ENCODE assay signal across 18 cellular contexts in genomic region chr5:123454236-123454911, GRCh38. TPM values are rescaled to one million over a fixed set of nuclear protein-coding genes. Genes with fewer than 3 reads are reported as not detected.
DNase-seq lines count a peak whose midpoint lies in the region; ATAC-seq and TF ChIP-seq lines count a peak whose summit lies in the region.
"Had no signal": no experiment of that assay in that cellular context is flagged by ENCODE, and none has a peak within 500 bp of the region (broad histone marks: within the 10 kb centered on the region; RNA-seq: fewer than 3 reads in every experiment).

No MANE protein-coding gene starts in this region.

- POLR2A ChIA-PET in IMR-90 (lab: Charles Lee; ENCODE audit: unreplicated experiment) = no interaction called here

- H3K4me2 ChIP-seq in IMR-90 (ENCODE audit: low read depth, low read length) = no peak overlapping the region

- no peak for TF ChIP-seq POLR2A in IMR-90 (IDR thresholded peaks at IDR 0.05; ENCODE audit: low read depth, low read length)

- TF ChIP-seq CTCF in IMR-90 (conservative IDR thresholded peaks at IDR 0.05; ENCODE audit: low read depth, low read length) = no peak

- peak overlapping the region; percentile 62; the same call in 1 of the 2 replicates for H3K27ac ChIP-seq in IMR-90 (ENCODE audit: insufficient read depth, low read length)

- dilution Hi-C loops in IMR-90 (cut with HindIII; ENCODE audit: low sequenced_read_pairs, unreplicated experiment) = no loop called here

- H2BK15ac ChIP-seq in IMR-90 (ENCODE audit: low read depth, low read length) = no peak overlapping the region

- H3K23ac ChIP-seq in IMR-90 (ENCODE audit: low read depth, low read length) = no peak overlapping the region

- no peak overlapping the region for H2BK120ac ChIP-seq in IMR-90 (ENCODE audit: low read depth, low read length)

- H2AFZ ChIP-seq in IMR-90 (replicated peaks; ENCODE audit: low read length, poor library complexity) = no peak overlapping the region

- H3K14ac ChIP-seq in IMR-90 (replicated peaks; ENCODE audit: low read depth, low read length) = no peak overlapping the region

- peaks cover 9% of the 10 kb centered on the region for H3K27me3 Mint-ChIP-seq in T-helper 2 cell treated with Interferon-gamma antibody and Interleukin-4, amounts not matched to agents 5 μg/mL and 100 μg/mL, for 36 hours (ENCODE audit: low read depth)

- no peaks in the 10 kb centered on the region for H3K9me3 ChIP-seq in IMR-90 (ENCODE audit: control insufficient read depth, insufficient read depth, low read length)
- no peaks in the 10 kb centered on the region for H3K9me3 ChIP-seq in adipocyte (ENCODE audit: control insufficient read depth, low read length)

- H3K79me1 ChIP-seq in IMR-90 (ENCODE audit: low read depth in 1 of 2, low read length in 2 of 2) = no peaks in the 10 kb centered on the region

- peak overlapping the region; percentile 26; the same call in 1 of the 2 replicates for H3K18ac ChIP-seq in IMR-90 (ENCODE audit: low read depth, low read length)

- no peak overlapping the region for H2AK5ac ChIP-seq in IMR-90 (ENCODE audit: low read depth, low read length)

- peak; percentile 90 for ATAC-seq in IMR-90 (ENCODE audit: low read depth)

- no peak overlapping the region for H4K5ac ChIP-seq in IMR-90 (ENCODE audit: low read depth, low read length)

- no peak overlapping the region for H3K4ac ChIP-seq in IMR-90 (ENCODE audit: low read depth, low read length)

- peaks cover 4% of the 10 kb centered on the region; the same call in 1 of the 2 replicates for H3K4me1 ChIP-seq in IMR-90 (ENCODE audit: control insufficient read depth, insufficient read depth, low read length)
- H3K4me1 ChIP-seq in adipocyte (ENCODE audit: control insufficient read depth, insufficient read depth, low read length) = peaks cover 14% of the 10 kb centered on the region

- no peak overlapping the region for H3K56ac ChIP-seq in IMR-90 (ENCODE audit: extremely low read depth, insufficient read depth, low read length)

- no peak overlapping the region for H3K27ac Mint-ChIP-seq in T-helper 2 cell treated with Interferon-gamma antibody and Interleukin-4, amounts not matched to agents 5 μg/mL and 100 μg/mL, for 36 hours
- H3K27ac Mint-ChIP-seq: H9 had no signal

- intact Hi-C loops in IMR-90 (cut with micrococcal nuclease) = no loop called here

- no CpG with 5 or more reads among the region's 1 CpG for WGBS in IMR-90 (ENCODE audit: extremely low coverage in 2 of 2, insufficient read length in 1 of 2), 2 experiments

- CTCF ChIA-PET in IMR-90 (lab: Yijun Ruan, JAX) = no interaction called here

- H3K9ac ChIP-seq in IMR-90 (ENCODE audit: low read depth, low read length) = no peak overlapping the region
- H3K9ac ChIP-seq in adipocyte (ENCODE audit: low read length) = no peak overlapping the region

- H4K20me1 ChIP-seq in IMR-90 (ENCODE audit: insufficient read depth, low read length) = no peaks in the 10 kb centered on the region

- no peak overlapping the region for H2AK9ac ChIP-seq in IMR-90 (replicated peaks; ENCODE audit: low read depth, low read length, poor library complexity)

- H3K9me1 ChIP-seq in IMR-90 (ENCODE audit: insufficient read depth, low read length) = no peaks in the 10 kb centered on the region; the same call in 1 of the 2 replicates

- no peak overlapping the region for H3K4me3 Mint-ChIP-seq in T-helper 2 cell treated with Interferon-gamma antibody and Interleukin-4, amounts not matched to agents 5 μg/mL and 100 μg/mL, for 36 hours
- H3K4me3 Mint-ChIP-seq: H9 had no signal

- H2BK20ac ChIP-seq in IMR-90 (ENCODE audit: low read depth, low read length) = no peak overlapping the region; the same call in 1 of the 2 replicates

- H2BK5ac ChIP-seq in IMR-90 (ENCODE audit: low read depth, low read length, poor library complexity, severe bottlenecking) = no peak overlapping the region

- TF ChIP-seq RAD21 in IMR-90 (IDR thresholded peaks at IDR 0.05; ENCODE audit: low read length) = no peak

- H3K36me3 Mint-ChIP-seq in T-helper 2 cell treated with Interferon-gamma antibody and Interleukin-4, amounts not matched to agents 5 μg/mL and 100 μg/mL, for 36 hours (ENCODE audit: low read depth) = no peaks in the 10 kb centered on the region

- in situ Hi-C loops in IMR-90 (cut with MboI; ENCODE audit: low sequenced_read_pairs) = no loop called here

- H3K36me3 ChIP-seq in IMR-90 (ENCODE audit: control insufficient read depth, insufficient read depth, low read length) (no peaks in the 10 kb centered on the region), adipocyte (ENCODE audit: control insufficient read depth, insufficient read depth, low read length, severe bottlenecking) (no peaks in the 10 kb centered on the region)

- H3K4me3 ChIP-seq in IMR-90 (ENCODE audit: insufficient read depth, low read depth, low read length) (no peak overlapping the region), adipocyte (ENCODE audit: low read length) (no peak overlapping the region)

- H3K9me3 Mint-ChIP-seq in T-helper 2 cell treated with Interferon-gamma antibody and Interleukin-4, amounts not matched to agents 5 μg/mL and 100 μg/mL, for 36 hours = no peaks in the 10 kb centered on the region
- H3K9me3 Mint-ChIP-seq: H9 had no signal

- peak overlapping the region in 1 of 2 experiments; percentile 22; a peak in 1 of 4 replicates for H4K8ac ChIP-seq in IMR-90 (ENCODE audit: low read depth in 2 of 2, low read length in 2 of 2)

- H3K27me3 ChIP-seq in IMR-90 (ENCODE audit: control insufficient read depth, insufficient read depth, low read length) (no peaks in the 10 kb centered on the region), adipocyte (replicated peaks; ENCODE audit: control insufficient read depth, insufficient read depth, low read length) (no peaks in the 10 kb centered on the region)

- DNase-seq in DMS53 treated with DMSO at 0.1 percent for 48 hours (lab: John Stamatoyannopoulos, UW; ENCODE audit: unreplicated experiment) = peak; percentile 29
- DNase-seq in IMR-90 = peak; percentile 61
- peak; percentile 57 for DNase-seq in adipocyte (ENCODE audit: low read depth)
- peak; percentile 50 for DNase-seq in iris pigment epithelial cell (ENCODE audit: low read depth)
- DNase-seq in NCI-H446 (lab: John Stamatoyannopoulos, UW) = no peak
- DNase-seq in putamen (ENCODE audit: low spot score) = no peak
- no peak for DNase-seq in T-helper 2 cell treated with Interferon-gamma antibody and Interleukin-4, amounts not matched to agents 5 μg/mL and 100 μg/mL, for 36 hours (ENCODE audit: low spot score)
- DNase-seq: activated T-cell treated with anti-CD3 and anti-CD28 coated beads, Interleukin-2, amount 50 U/mL, for 48 hours; amniotic stem cell; C1 segment of cervical spinal cord; EL; H9; hypothalamus; NCI-H1436 treated with DMSO at 0.1 percent for 48 hours; NCI-H748 treated with DMSO at 0.1 percent for 48 hours; posterior cingulate gyrus; SHP77; stimulated activated CD4-positive, alpha-beta T cell treated with anti-CD3 and anti-CD28 coated beads, Interleukin-12 subunit alpha, Interleukin-12 subunit beta, amount 100 ng/mL, for 4 hours had no signal

- H4K91ac ChIP-seq in IMR-90 (ENCODE audit: insufficient read depth, low read depth, low read length) = no peak overlapping the region

- no TSS peak for BruUV-seq in IMR-90 (replicated peaks; lab: Mats Ljungman, UMichigan)

- H3K4me1 Mint-ChIP-seq in T-helper 2 cell treated with Interferon-gamma antibody and Interleukin-4, amounts not matched to agents 5 μg/mL and 100 μg/mL, for 36 hours (ENCODE audit: low read depth) = peaks cover 9% of the 10 kb centered on the region

TF ChIP-seq in IMR-90, 13 proteins besides CTCF, POLR2A, EP300 and RAD21:
- no peak for TF ChIP-seq BHLHE40 (IDR thresholded peaks at IDR 0.05; ENCODE audit: low read depth, low read length)
- TF ChIP-seq FOS (IDR thresholded peaks at IDR 0.05; ENCODE audit: low read depth, low read length) = peak; percentile 52; the same call in 1 of the 2 replicates
- peak; percentile 62 for TF ChIP-seq MAFK (IDR thresholded peaks at IDR 0.05; ENCODE audit: low read depth, low read length)
- no peak for TF ChIP-seq CEBPB (IDR thresholded peaks at IDR 0.05; ENCODE audit: low read depth, low read length)
- no peak for TF ChIP-seq RCOR1 (IDR thresholded peaks at IDR 0.05; ENCODE audit: insufficient replicate concordance, low read length)
- no peak for TF ChIP-seq SMC3 (IDR thresholded peaks at IDR 0.05; ENCODE audit: low read depth, low read length)
- no peak for TF ChIP-seq USF2 (IDR thresholded peaks at IDR 0.05; ENCODE audit: low read depth, low read length)
- TF ChIP-seq NFE2L2 (IDR thresholded peaks at IDR 0.05; ENCODE audit: low read depth, low read length) = peak; percentile 92
TF ChIP-seq in IMR-90: peak in this region for 3.

RNA-seq across cellular contexts. Expression of gene CEP120, which starts 31.2 kb away (rescaled TPM):
- 16.4 and 46.1 TPM in 2 replicates for total RNA-seq in IMR-90 (2012; rRNA removed)
- polyA plus RNA-seq in IMR-90 (2012; rRNA removed) = 6.0 and 6.7 TPM in 2 replicates
- 2.3 and 2.6 TPM in 2 replicates for polyA plus RNA-seq in IMR-90 (2012; cell fraction: cytosol; rRNA removed)
- 3.8 and 13.6 TPM in 2 replicates for polyA plus RNA-seq in IMR-90 (2012; cell fraction: nucleus; rRNA removed; ENCODE audit: low replicate concordance)

RNA-seq across cellular contexts. Expression of gene CSNK1G3, which starts 57.6 kb away (rescaled TPM):
- total RNA-seq in IMR-90 (2012; rRNA removed) = 26.2 and 45.3 TPM in 2 replicates
- 14.0 and 16.4 TPM in 2 replicates for polyA plus RNA-seq in IMR-90 (2012; rRNA removed)
- polyA plus RNA-seq in IMR-90 (2012; cell fraction: cytosol; rRNA removed) = 8.6 and 10.5 TPM in 2 replicates
- 6.6 and 11.1 TPM in 2 replicates for polyA plus RNA-seq in IMR-90 (2012; cell fraction: nucleus; rRNA removed; ENCODE audit: low replicate concordance)

Comparison
In these comparisons a context has a peak if more than half of its experiments do, and no peak if none do; other contexts are left out.
1. DNase-seq: peak in DMS53 treated with DMSO at 0.1 percent for 48 hours (single experiment), IMR-90 (single experiment), adipocyte (single experiment) and iris pigment epithelial cell (single experiment); none in NCI-H446 (0 of 2), putamen (single experiment) and T-helper 2 cell treated with Interferon-gamma antibody and Interleukin-4, amounts not matched to agents 5 μg/mL and 100 μg/mL, for 36 hours (single experiment).